ENCODE assay signal across 1 cellular context in genomic region chr6:157513004-157513603, GRCh38.
A peak's percentile ranks its signal among the peaks of the same experiment; 100 is the strongest.
TF ChIP-seq lines count a peak whose summit lies in the region.

No MANE protein-coding gene starts in this region.

TF ChIP-seq in HepG2, 621 proteins besides CTCF, POLR2A, EP300 and RAD21 (continued from another document and continues in another):
- TF ChIP-seq PAXIP1 (CRISPR knock-in tag; conservative IDR thresholded peaks at IDR 0.05): peak; percentile 96
- no peak; the same call in 1 of the 2 replicates for TF ChIP-seq POLR2AphosphoS5 (IDR thresholded peaks at IDR 0.05; ENCODE audit: low read depth, low read length)
- TF ChIP-seq ZNF317 (CRISPR knock-in tag; IDR thresholded peaks at IDR 0.05): 0 out of 2 replicates have a peak, but pooled peaks have one; percentile 38
- no peak for TF ChIP-seq ZFP91 (CRISPR knock-in tag; IDR thresholded peaks at IDR 0.05; ENCODE audit: borderline replicate concordance)
- no peak for TF ChIP-seq ZFP36L2 (CRISPR knock-in tag; IDR thresholded peaks at IDR 0.05)
- TF ChIP-seq LBX2 (CRISPR knock-in tag; IDR thresholded peaks at IDR 0.05; ENCODE audit: borderline replicate concordance): no peak
- peak; percentile 87 for TF ChIP-seq ERF (CRISPR knock-in tag; IDR thresholded peaks at IDR 0.05)
- TF ChIP-seq BRF2 (CRISPR knock-in tag; IDR thresholded peaks at IDR 0.05): no peak
- TF ChIP-seq RORA (CRISPR knock-in tag; IDR thresholded peaks at IDR 0.05): no peak
- TF ChIP-seq SAFB2 (CRISPR knock-in tag; IDR thresholded peaks at IDR 0.05; ENCODE audit: borderline replicate concordance, low read depth): no peak
- peak; percentile 32; the same call in 1 of the 2 replicates for TF ChIP-seq ZNF12 (CRISPR knock-in tag; IDR thresholded peaks at IDR 0.05)
- TF ChIP-seq ISL2 (CRISPR knock-in tag; IDR thresholded peaks at IDR 0.05): peak; percentile 82
- TF ChIP-seq BRCA1 (CRISPR knock-in tag; IDR thresholded peaks at IDR 0.05): no peak
- no peak for TF ChIP-seq ZSCAN29 (CRISPR knock-in tag; conservative IDR thresholded peaks at IDR 0.05)
- no peak for TF ChIP-seq ZNF34 (CRISPR knock-in tag; IDR thresholded peaks at IDR 0.05; ENCODE audit: borderline replicate concordance)
- TF ChIP-seq BHLHE40 (IDR thresholded peaks at IDR 0.05; ENCODE audit: low read length): no peak
- TF ChIP-seq MXD3 (CRISPR knock-in tag; IDR thresholded peaks at IDR 0.05): no peak; the same call in 1 of the 2 replicates
- no peak for TF ChIP-seq SMAD1 (CRISPR knock-in tag; IDR thresholded peaks at IDR 0.05; ENCODE audit: borderline replicate concordance, low read depth)
- TF ChIP-seq TOE1 (CRISPR knock-in tag; IDR thresholded peaks at IDR 0.05): no peak
- no peak for TF ChIP-seq MIER2 (CRISPR knock-in tag; IDR thresholded peaks at IDR 0.05)
- 0 out of 2 replicates have a peak, but pooled peaks have one; percentile 64 for TF ChIP-seq ZNF724P (CRISPR knock-in tag; IDR thresholded peaks at IDR 0.05; ENCODE audit: borderline replicate concordance)
- no peak for TF ChIP-seq NR3C1 (CRISPR knock-in tag; IDR thresholded peaks at IDR 0.05)
- TF ChIP-seq ZNF260 (CRISPR knock-in tag; IDR thresholded peaks at IDR 0.05; ENCODE audit: borderline replicate concordance, low read depth): no peak
- TF ChIP-seq ZNF331 (CRISPR knock-in tag; IDR thresholded peaks at IDR 0.05): peak; percentile 70
- peak; percentile 36; the same call in 1 of the 2 replicates for TF ChIP-seq ESRRA (CRISPR knock-in tag; IDR thresholded peaks at IDR 0.05; ENCODE audit: low read depth)
- no peak for TF ChIP-seq SETDB1 (CRISPR knock-in tag; IDR thresholded peaks at IDR 0.05; ENCODE audit: borderline replicate concordance)
- no peak for TF ChIP-seq ZNF761 (CRISPR knock-in tag; conservative IDR thresholded peaks at IDR 0.05)
- TF ChIP-seq CEBPG (CRISPR knock-in tag; IDR thresholded peaks at IDR 0.05): peak; percentile 78
- TF ChIP-seq ZFP36 (IDR thresholded peaks at IDR 0.05; ENCODE audit: borderline replicate concordance, low read depth, low read length, partially characterized antibody): no peak
- peak; percentile 84; the same call in 1 of the 2 replicates for TF ChIP-seq STAT6 (CRISPR knock-in tag; IDR thresholded peaks at IDR 0.05; ENCODE audit: borderline replicate concordance)
- TF ChIP-seq ZBTB40 (IDR thresholded peaks at IDR 0.05): no peak
- TF ChIP-seq ZBTB40 (CRISPR knock-in tag; IDR thresholded peaks at IDR 0.05): no peak
- TF ChIP-seq KDM2A (CRISPR knock-in tag; IDR thresholded peaks at IDR 0.05; ENCODE audit: borderline replicate concordance, low read depth): no peak; the same call in 1 of the 2 replicates
- no peak for TF ChIP-seq REPIN1 (CRISPR knock-in tag; IDR thresholded peaks at IDR 0.05; ENCODE audit: borderline replicate concordance, low read depth)
- no peak for TF ChIP-seq E2F5 (CRISPR knock-in tag; conservative IDR thresholded peaks at IDR 0.05)
- TF ChIP-seq ATF4 (CRISPR knock-in tag; IDR thresholded peaks at IDR 0.05): no peak
